In the genomic region with DNA sequence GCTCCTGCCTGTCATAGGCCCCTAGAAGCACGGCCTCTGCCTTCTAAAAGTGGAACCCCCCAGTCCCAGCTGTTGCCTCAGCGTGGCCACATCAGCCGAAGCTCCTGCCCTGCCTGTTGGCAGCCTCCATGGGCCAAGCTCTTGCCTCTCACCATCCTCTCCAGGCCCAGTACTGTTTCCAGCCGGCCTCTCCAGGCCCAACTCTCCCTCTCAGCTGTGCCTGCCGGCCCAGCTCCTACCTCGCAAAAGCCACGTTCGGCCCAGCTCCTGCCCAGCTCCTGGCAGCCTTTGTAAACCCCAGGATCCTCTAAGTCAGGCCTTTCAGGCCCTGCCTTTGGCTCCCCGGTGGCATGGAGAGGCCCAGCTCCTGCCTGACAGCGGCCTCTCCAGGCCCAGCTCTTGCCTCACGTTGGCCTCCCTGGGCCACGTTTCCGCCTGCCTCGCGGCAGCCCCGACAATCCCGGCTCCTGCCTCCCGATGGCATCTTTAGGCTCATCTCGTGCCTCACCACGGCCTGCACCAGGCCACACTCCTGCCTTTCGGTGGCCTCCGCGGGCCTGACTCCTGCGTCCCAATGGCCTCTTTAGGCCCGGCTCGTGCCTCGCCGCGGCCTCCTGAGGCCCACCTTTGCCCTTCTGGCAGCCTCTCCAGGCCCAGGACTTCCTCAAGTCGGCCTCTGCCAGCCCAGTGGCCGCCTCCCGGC, we compare ENCODE assay signal across 16 cellular contexts.
"Had no signal": no experiment of that assay in that cellular context is flagged by ENCODE, and none has a peak within 500 bp of the region (broad histone marks: within the 10 kb centered on the region; RNA-seq: fewer than 3 reads in every experiment).

No MANE protein-coding gene starts in this region.

- H3K4me3 ChIP-seq: hepatocyte, suprapubic skin, thyroid gland had no signal

- H3K4me2 ChIP-seq: hepatocyte had no signal

- H3K4me3 Mint-ChIP-seq: naive thymus-derived CD8-positive, alpha-beta T cell; type B pancreatic cell had no signal

- H2AFZ ChIP-seq: hepatocyte had no signal

- H3K27me3 Mint-ChIP-seq: naive thymus-derived CD8-positive, alpha-beta T cell; type B pancreatic cell had no signal

- H3K27ac Mint-ChIP-seq: type B pancreatic cell had no signal

- H3K9me3 ChIP-seq: suprapubic skin, thyroid gland had no signal

- FAIRE-seq: colon, endothelial cell of umbilical vein, small intestine, urothelium cell line had no signal

- ATAC-seq: foreskin keratinocyte; naive thymus-derived CD8-positive, alpha-beta T cell had no signal

- DNase-seq: dermis blood vessel endothelial cell; erythroblast; foreskin keratinocyte; head of caudate nucleus; mammary epithelial cell; naive thymus-derived CD8-positive, alpha-beta T cell; small intestine; stimulated activated CD4-positive, alpha-beta T cell treated with anti-CD3 and anti-CD28 coated beads, Interleukin-12 subunit alpha, Interleukin-12 subunit beta, amount 100 ng/mL, for 4 hours; stimulated activated naive CD4-positive, alpha-beta T cell treated with Interleukin-2 at 50 U/mL for 16 hours; thyroid gland had no signal

- H3K9me3 Mint-ChIP-seq: naive thymus-derived CD8-positive, alpha-beta T cell; type B pancreatic cell had no signal

- H3K27ac ChIP-seq: foreskin keratinocyte, hepatocyte, suprapubic skin, thyroid gland had no signal

- H3K27me3 ChIP-seq: foreskin keratinocyte, hepatocyte, suprapubic skin, thyroid gland had no signal

- H3K4me1 ChIP-seq: foreskin keratinocyte, suprapubic skin, thyroid gland had no signal

- H3K36me3 Mint-ChIP-seq: type B pancreatic cell had no signal
